Comparison of ENCODE assay signal across 1 cellular context in genomic region chr3:8546609-8547008, GRCh38.
TF ChIP-seq lines count a peak whose summit lies in the region.

No MANE protein-coding gene starts in this region.

TF ChIP-seq in IMR-90, 13 proteins besides CTCF, POLR2A, EP300 and RAD21 (continued from another document):
- no peak for TF ChIP-seq CHD1 (IDR thresholded peaks at IDR 0.05; ENCODE audit: low read depth, low read length)
- no peak for TF ChIP-seq MAFK (IDR thresholded peaks at IDR 0.05; ENCODE audit: low read depth, low read length)
- no peak for TF ChIP-seq FOS (IDR thresholded peaks at IDR 0.05; ENCODE audit: low read depth, low read length)
- TF ChIP-seq, protein P1, sequence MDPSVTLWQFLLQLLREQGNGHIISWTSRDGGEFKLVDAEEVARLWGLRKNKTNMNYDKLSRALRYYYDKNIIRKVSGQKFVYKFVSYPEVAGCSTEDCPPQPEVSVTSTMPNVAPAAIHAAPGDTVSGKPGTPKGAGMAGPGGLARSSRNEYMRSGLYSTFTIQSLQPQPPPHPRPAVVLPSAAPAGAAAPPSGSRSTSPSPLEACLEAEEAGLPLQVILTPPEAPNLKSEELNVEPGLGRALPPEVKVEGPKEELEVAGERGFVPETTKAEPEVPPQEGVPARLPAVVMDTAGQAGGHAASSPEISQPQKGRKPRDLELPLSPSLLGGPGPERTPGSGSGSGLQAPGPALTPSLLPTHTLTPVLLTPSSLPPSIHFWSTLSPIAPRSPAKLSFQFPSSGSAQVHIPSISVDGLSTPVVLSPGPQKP (IDR thresholded peaks at IDR 0.05; ENCODE audit: borderline replicate concordance, low read depth, low read length), result no peak
- TF ChIP-seq RCOR1 (IDR thresholded peaks at IDR 0.05; ENCODE audit: insufficient replicate concordance, low read length), result no peak
TF ChIP-seq in IMR-90: peak in this region for 0.
